Comparison of ENCODE assay signal across 18 cellular contexts in the genomic region with DNA sequence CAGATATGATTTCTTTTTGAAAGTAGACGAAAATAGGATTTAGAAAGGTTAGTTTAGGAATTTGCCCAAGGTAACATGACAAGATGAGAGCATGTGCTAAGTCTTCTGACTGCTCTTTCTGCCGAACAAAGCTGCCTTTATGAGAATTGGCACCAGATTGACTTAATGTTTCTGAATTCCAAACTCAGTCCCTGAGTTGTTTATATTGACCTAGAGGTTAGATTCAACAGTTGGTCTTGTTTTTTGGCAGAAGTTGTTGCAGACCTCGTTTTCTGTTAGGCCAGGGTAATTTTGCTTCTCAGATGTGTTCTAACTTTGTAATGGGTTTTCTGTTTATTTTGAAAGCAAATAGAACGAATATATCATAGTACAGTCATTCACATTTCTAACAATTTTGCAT.
A peak's percentile ranks its signal among the peaks of the same experiment; 100 is the strongest.
DNase-seq lines count a peak whose midpoint lies in the region; ATAC-seq, FAIRE-seq and TF ChIP-seq lines count a peak whose summit lies in the region.
"Had no signal": no experiment of that assay in that cellular context is flagged by ENCODE, and none has a peak within 500 bp of the region (broad histone marks: within the 10 kb centered on the region; RNA-seq: fewer than 3 reads in every experiment).

No MANE protein-coding gene starts in this region.

- no peak overlapping the region for H2AK5ac ChIP-seq in H9 (ENCODE audit: insufficient read length, low read length)

- H3K4me3 Mint-ChIP-seq in H9 (no peak overlapping the region), astrocyte (ENCODE audit: unreplicated experiment) (no peak overlapping the region), glutamatergic neuron (ENCODE audit: unreplicated experiment) (no peak overlapping the region)
- H3K4me3 Mint-ChIP-seq: activated CD4-positive, alpha-beta memory T cell treated with anti-CD3 and anti-CD28 coated beads for 36 hours; activated T-helper 17 cell treated with anti-CD3 and anti-CD28 coated beads, Interleukin-2, amount 50 U/mL, for 72 hours; naive thymus-derived CD4-positive, alpha-beta T cell had no signal

- WGBS in H9 (ENCODE audit: extremely low coverage, insufficient read length, low lambda C conversion rate), result no CpG with 5 or more reads among the region's 4 CpGs
- WGBS in esophagus muscularis mucosa, result 29% methylated on average over 4 of the region's 4 CpGs

- H4K91ac ChIP-seq in H9 (ENCODE audit: insufficient read length, low read depth, low read length), result no peak overlapping the region

- no peak overlapping the region for H2BK120ac ChIP-seq in H9 (ENCODE audit: low read depth, low read length, poor library complexity, severe bottlenecking)

- H3K9me3 ChIP-seq in H9 (ENCODE audit: control insufficient read depth, low read depth, low read length), result no peaks in the 10 kb centered on the region
- no peaks in the 10 kb centered on the region for H3K9me3 ChIP-seq in astrocyte (ENCODE audit: insufficient read depth, low read depth, low read length)
- H3K9me3 ChIP-seq in subcutaneous abdominal adipose tissue (ENCODE audit: control insufficient read depth in 5 of 5, low read length in 5 of 5), result no peaks in the 10 kb centered on the region
- H3K9me3 ChIP-seq in esophagus muscularis mucosa, result no peaks in the 10 kb centered on the region

- TF ChIP-seq POLR2A in esophagus muscularis mucosa (IDR thresholded peaks at IDR 0.05; ENCODE audit: low read depth), result no peak

- no peak overlapping the region for H3K4ac ChIP-seq in H9 (ENCODE audit: low read depth, low read length)

- H3K36me3 Mint-ChIP-seq in H9 (ENCODE audit: insufficient read depth in 1 of 3, low read depth in 3 of 3) (peaks cover 8 to 27% (median 15%) of the 10 kb centered on the region in 3 experiments; a peak in 6 of 7 replicates), astrocyte (ENCODE audit: low read depth, unreplicated experiment) (peaks cover 17% of the 10 kb centered on the region), glutamatergic neuron (ENCODE audit: unreplicated experiment) (no peaks in the 10 kb centered on the region)

- H3K27ac Mint-ChIP-seq in H9 (peak overlapping the region; percentile 5 to 75 (median 30); a peak in 3 of 7 replicates), astrocyte (ENCODE audit: unreplicated experiment) (no peak overlapping the region), glutamatergic neuron (ENCODE audit: unreplicated experiment) (peak overlapping the region; percentile 21)
- H3K27ac Mint-ChIP-seq: activated CD4-positive, alpha-beta memory T cell treated with anti-CD3 and anti-CD28 coated beads for 36 hours; activated T-helper 17 cell treated with anti-CD3 and anti-CD28 coated beads, Interleukin-2, amount 50 U/mL, for 72 hours; naive thymus-derived CD4-positive, alpha-beta T cell had no signal

- H2BK5ac ChIP-seq in H9 (ENCODE audit: insufficient read length, low read length), result no peak overlapping the region

- no peaks in the 10 kb centered on the region for H3K79me1 ChIP-seq in H9 (ENCODE audit: insufficient read depth, low read depth, low read length, poor library complexity, severe bottlenecking)

- no peaks in the 10 kb centered on the region for H3K23me2 ChIP-seq in H9 (ENCODE audit: insufficient read length, low read depth, low read length, poor library complexity, severe bottlenecking)

- H3K36me3 ChIP-seq in astrocyte (ENCODE audit: insufficient read depth, low read length) (no peaks in the 10 kb centered on the region), subcutaneous abdominal adipose tissue (ENCODE audit: control insufficient read depth in 5 of 5, insufficient read depth in 5 of 5, low read length in 5 of 5) (peaks cover 16 to 32% (median 18%) of the 10 kb centered on the region in 5 donors), esophagus muscularis mucosa (peaks cover 9 to 34% (median 24%) of the 10 kb centered on the region in 4 donors)

- H2BK20ac ChIP-seq in H9 (ENCODE audit: low read depth, low read length, poor library complexity, severe bottlenecking), result no peak overlapping the region

- no peaks in the 10 kb centered on the region for H4K20me1 ChIP-seq in H9 (ENCODE audit: control insufficient read depth, insufficient read depth, insufficient read length)
- peaks cover 36% of the 10 kb centered on the region for H4K20me1 ChIP-seq in astrocyte (ENCODE audit: insufficient read depth, low read length)

- H2AFZ ChIP-seq in H9 (ENCODE audit: low read length) (no peak overlapping the region), astrocyte (ENCODE audit: low read depth, low read length) (no peak overlapping the region)

- TF ChIP-seq CTCF in H9 (conservative IDR thresholded peaks at IDR 0.05) (no peak), astrocyte (IDR thresholded peaks at IDR 0.05; ENCODE audit: insufficient read depth, low read depth, low read length) (no peak), glutamatergic neuron (IDR thresholded peaks at IDR 0.05; ENCODE audit: partially characterized antibody, unreplicated experiment) (no peak), esophagus muscularis mucosa (IDR thresholded peaks at IDR 0.05) (no peak)

- no peak overlapping the region for H3K14ac ChIP-seq in H9 (ENCODE audit: insufficient read depth, low read length)

- no peak overlapping the region for H4K5ac ChIP-seq in H9 (ENCODE audit: insufficient read length, low read depth, low read length)

- no peak overlapping the region for H3K4me2 ChIP-seq in H9 (ENCODE audit: insufficient read depth, insufficient read length, low read length)
- H3K4me2 ChIP-seq in astrocyte (ENCODE audit: low read length), result no peak overlapping the region

- H4K8ac ChIP-seq in H9 (replicated peaks; ENCODE audit: insufficient read length, low read depth, low read length), result no peak overlapping the region

- no peak for DNase-seq in H9
- DNase-seq in astrocyte (ENCODE audit: low read depth), result no peak
- no peak for DNase-seq in glutamatergic neuron
- no peak for DNase-seq in activated CD4-positive, alpha-beta T cell treated with anti-CD3 and anti-CD28 coated beads, Interleukin-2, amount 50 U/mL, for 48 hours
- DNase-seq in esophagus muscularis mucosa (ENCODE audit: extremely low spot score), result no peak
- no peak for DNase-seq in NAMALWA (ENCODE audit: low spot score)
- DNase-seq: activated CD4-positive, alpha-beta memory T cell treated with anti-CD3 and anti-CD28 coated beads for 36 hours; AML-193; cortex of kidney; naive thymus-derived CD4-positive, alpha-beta T cell; NCI-H1694 treated with DMSO at 0.1 percent for 48 hours; NCI-H510A had no signal

- H3K4me1 Mint-ChIP-seq in H9 (peaks cover 8 to 17% of the 10 kb centered on the region in 2 experiments), astrocyte (ENCODE audit: low read depth, unreplicated experiment) (peaks cover 23% of the 10 kb centered on the region), glutamatergic neuron (ENCODE audit: low read depth, unreplicated experiment) (peaks cover 7% of the 10 kb centered on the region)

- H3K27ac ChIP-seq in H9 (ENCODE audit: insufficient read length, low read depth, low read length), result no peak overlapping the region
- H3K27ac ChIP-seq in astrocyte (ENCODE audit: low read depth, low read length), result no peak overlapping the region
- H3K27ac ChIP-seq in subcutaneous abdominal adipose tissue (ENCODE audit: low read depth, low read length), result peak overlapping the region; percentile 60
- no peak overlapping the region for H3K27ac ChIP-seq in esophagus muscularis mucosa (replicated peaks in 1 of 4)
- H3K27ac ChIP-seq: SK-N-MC had no signal

- no peak for ATAC-seq in HG03135 (IDR thresholded peaks at IDR 0.05; ENCODE audit: unreplicated experiment)
- ATAC-seq: activated T-helper 17 cell treated with anti-CD3 and anti-CD28 coated beads, Interleukin-2, amount 50 U/mL, for 72 hours; esophagus mucosa; naive thymus-derived CD4-positive, alpha-beta T cell had no signal

- no peak overlapping the region for H3K56ac ChIP-seq in H9 (ENCODE audit: insufficient read length, low read depth, low read length)

- no peak overlapping the region for H3K9ac ChIP-seq in H9 (ENCODE audit: extremely low read depth, insufficient read length, low read length)
- no peak overlapping the region for H3K9ac ChIP-seq in astrocyte (ENCODE audit: low read length)
- H3K9ac ChIP-seq in subcutaneous abdominal adipose tissue (ENCODE audit: low read length in 5 of 5), result no peak overlapping the region

- H3K27me3 ChIP-seq in H9 (ENCODE audit: insufficient read depth, low read length), result no peaks in the 10 kb centered on the region
- H3K27me3 ChIP-seq in astrocyte (ENCODE audit: insufficient read depth, low read length), result no peaks in the 10 kb centered on the region
- no peaks in the 10 kb centered on the region for H3K27me3 ChIP-seq in subcutaneous abdominal adipose tissue (ENCODE audit: control insufficient read depth in 5 of 5, insufficient read depth in 4 of 5, low read length in 5 of 5)
- H3K27me3 ChIP-seq in esophagus muscularis mucosa, result no peaks in the 10 kb centered on the region

- no peak overlapping the region for H3K23ac ChIP-seq in H9 (ENCODE audit: insufficient read length, low read depth, low read length)

- H2BK15ac ChIP-seq in H9 (ENCODE audit: low read depth, low read length), result no peak overlapping the region

- no peaks in the 10 kb centered on the region for H3K4me1 ChIP-seq in H9 (ENCODE audit: insufficient read depth, low read length)
- no peaks in the 10 kb centered on the region for H3K4me1 ChIP-seq in astrocyte (ENCODE audit: insufficient read depth, low read length)
- peaks cover 0 to 15% (median 3%) of the 10 kb centered on the region in 5 donors for H3K4me1 ChIP-seq in subcutaneous abdominal adipose tissue (ENCODE audit: control insufficient read depth in 5 of 5, insufficient read depth in 5 of 5, low read length in 5 of 5)
- peaks cover 5 to 33% (median 22%) of the 10 kb centered on the region in 4 donors for H3K4me1 ChIP-seq in esophagus muscularis mucosa

- H3K9me3 Mint-ChIP-seq in H9 (no peaks in the 10 kb centered on the region), astrocyte (ENCODE audit: unreplicated experiment) (peaks cover 5% of the 10 kb centered on the region), glutamatergic neuron (ENCODE audit: unreplicated experiment) (peaks cover 1% of the 10 kb centered on the region)
- H3K9me3 Mint-ChIP-seq: activated CD4-positive, alpha-beta memory T cell treated with anti-CD3 and anti-CD28 coated beads for 36 hours; activated T-helper 17 cell treated with anti-CD3 and anti-CD28 coated beads, Interleukin-2, amount 50 U/mL, for 72 hours; naive thymus-derived CD4-positive, alpha-beta T cell had no signal

- H3K4me3 ChIP-seq in astrocyte (ENCODE audit: insufficient read depth, low read depth, low read length) (no peak overlapping the region), subcutaneous abdominal adipose tissue (ENCODE audit: low read depth in 1 of 5, low read length in 5 of 5) (no peak overlapping the region), esophagus muscularis mucosa (no peak overlapping the region)
- H3K4me3 ChIP-seq: SK-N-MC had no signal

- peaks cover 3% of the 10 kb centered on the region; the same call in 1 of the 2 replicates for H3K79me2 ChIP-seq in H9 (ENCODE audit: insufficient read depth, low read length)
- peaks cover 21% of the 10 kb centered on the region for H3K79me2 ChIP-seq in astrocyte (ENCODE audit: insufficient read depth, low read length)

- H3K18ac ChIP-seq in H9 (ENCODE audit: insufficient read length, low read depth, low read length), result no peak overlapping the region

- TF ChIP-seq EP300 in esophagus muscularis mucosa (IDR thresholded peaks at IDR 0.05), result no peak

- intact Hi-C loops in esophagus muscularis mucosa (cut with DNase I), result no loop called here

- H2BK12ac ChIP-seq in H9 (ENCODE audit: insufficient read length, low read depth, low read length), result no peak overlapping the region

- no peaks in the 10 kb centered on the region for H3K27me3 Mint-ChIP-seq in H9 (ENCODE audit: low read depth)
- H3K27me3 Mint-ChIP-seq in astrocyte (ENCODE audit: low read depth, unreplicated experiment), result no peaks in the 10 kb centered on the region
- H3K27me3 Mint-ChIP-seq in glutamatergic neuron (ENCODE audit: unreplicated experiment), result no peaks in the 10 kb centered on the region
- H3K27me3 Mint-ChIP-seq: activated CD4-positive, alpha-beta memory T cell treated with anti-CD3 and anti-CD28 coated beads for 36 hours; activated T-helper 17 cell treated with anti-CD3 and anti-CD28 coated beads, Interleukin-2, amount 50 U/mL, for 72 hours; naive thymus-derived CD4-positive, alpha-beta T cell had no signal

- no peak overlapping the region for H3T11ph ChIP-seq in H9 (ENCODE audit: low read length)

- FAIRE-seq in astrocyte (lab: Jason Lieb, UNC), result peak; percentile 23
- FAIRE-seq: TTC549 had no signal
